Comparison of ENCODE assay signal across 8 cellular contexts in genomic region chr1:207823531-207823879, GRCh38.
DNase-seq lines count a peak whose midpoint lies in the region; ATAC-seq lines count a peak whose summit lies in the region.

No MANE protein-coding gene starts in this region.

- H3K36me3 Mint-ChIP-seq in dendritic cell treated with granulocyte-macrophage colony-stimulating factor and Interleukin-4, amounts not matched to agents 40 ng/mL and 50 ng/mL, for 4 days (ENCODE audit: low read depth) = peaks cover 60% of the 10 kb centered on the region

- H3K4me3 ChIP-seq in muscle layer of duodenum (ENCODE audit: low read depth in 1 of 2, low read length in 2 of 2) = peak overlapping the region; percentile 91 to 95

- DNase-seq in Right ventricle myocardium superior (no peak), left cardiac atrium (no peak), DMS 273 (lab: John Stamatoyannopoulos, UW; ENCODE audit: unreplicated experiment) (no peak), CD1c-positive myeloid dendritic cell (ENCODE audit: extremely low spot score) (no peak), Ammon's horn (ENCODE audit: low spot score) (no peak)

- no peaks in the 10 kb centered on the region for H3K27me3 ChIP-seq in muscle layer of duodenum (ENCODE audit: low read depth, low read length)

- peak overlapping the region; percentile 87 for H3K4me3 Mint-ChIP-seq in dendritic cell treated with granulocyte-macrophage colony-stimulating factor and Interleukin-4, amounts not matched to agents 40 ng/mL and 50 ng/mL, for 4 days

- ATAC-seq in Right ventricle myocardium superior (ENCODE audit: poor library complexity) (peak; percentile 1), left cardiac atrium (no peak), GM18907 (IDR thresholded peaks at IDR 0.05; ENCODE audit: unreplicated experiment) (no peak)

- peaks cover 100% of the 10 kb centered on the region for H3K4me1 Mint-ChIP-seq in dendritic cell treated with granulocyte-macrophage colony-stimulating factor and Interleukin-4, amounts not matched to agents 40 ng/mL and 50 ng/mL, for 4 days (ENCODE audit: low read depth)

- no peaks in the 10 kb centered on the region for H3K9me3 ChIP-seq in muscle layer of duodenum (ENCODE audit: control insufficient read depth in 1 of 2, low read length in 2 of 2)

- no peaks in the 10 kb centered on the region for H3K9me3 Mint-ChIP-seq in dendritic cell treated with granulocyte-macrophage colony-stimulating factor and Interleukin-4, amounts not matched to agents 40 ng/mL and 50 ng/mL, for 4 days

- intact Hi-C loops in Right ventricle myocardium superior (cut with DNase I) (loop anchor here (10.0 kb wide), 1 partner anchor 141 kb away; no protein-coding TSS in a partner anchor), left cardiac atrium (cut with DNase I) (no loop called here)
- intact Hi-C loops in dendritic cell treated with granulocyte-macrophage colony-stimulating factor and Interleukin-4, amounts not matched to agents 40 ng/mL and 50 ng/mL, for 4 days (cut with micrococcal nuclease) = no loop called here

- H3K36me3 ChIP-seq in muscle layer of duodenum (ENCODE audit: control insufficient read depth in 1 of 2, insufficient read depth in 2 of 2, low read length in 2 of 2) = peaks cover 15 to 21% of the 10 kb centered on the region in 2 donors

- H3K27me3 Mint-ChIP-seq in dendritic cell treated with granulocyte-macrophage colony-stimulating factor and Interleukin-4, amounts not matched to agents 40 ng/mL and 50 ng/mL, for 4 days = no peaks in the 10 kb centered on the region

- H3K4me1 ChIP-seq in muscle layer of duodenum (ENCODE audit: control insufficient read depth in 1 of 2, insufficient read depth in 2 of 2, low read length in 2 of 2) = peaks cover 52 to 68% of the 10 kb centered on the region in 2 donors

- peak overlapping the region; percentile 95 for H3K27ac Mint-ChIP-seq in dendritic cell treated with granulocyte-macrophage colony-stimulating factor and Interleukin-4, amounts not matched to agents 40 ng/mL and 50 ng/mL, for 4 days

- peak overlapping the region; percentile 99 for H3K27ac ChIP-seq in muscle layer of duodenum (ENCODE audit: low read length)
